ENCODE assay signal across 8 cellular contexts in the genomic region with DNA sequence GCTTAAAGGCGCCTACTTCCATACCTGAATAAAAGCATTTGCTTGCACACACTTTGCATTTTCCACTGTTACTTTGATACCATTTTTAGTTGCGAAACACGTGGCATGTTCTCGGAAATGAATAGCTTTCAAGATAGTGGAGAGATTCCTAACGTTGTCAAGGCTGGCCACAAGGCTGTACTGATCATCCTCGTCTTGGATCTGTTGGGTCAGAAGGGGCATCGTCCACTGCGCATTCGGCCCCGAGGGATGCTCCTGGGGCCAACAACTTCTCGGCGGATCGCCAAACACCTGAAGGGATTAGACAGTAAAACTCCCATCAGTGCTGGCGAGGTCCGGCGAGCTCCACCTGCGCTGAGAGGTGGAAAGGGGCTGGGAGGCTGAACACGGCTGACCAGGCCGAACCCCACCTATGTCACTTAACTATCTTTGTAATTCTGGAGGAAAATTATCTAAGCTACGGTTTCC. TPM values are rescaled to one million over a fixed set of nuclear protein-coding genes. Genes with fewer than 3 reads are reported as not detected.
DNase-seq lines count a peak whose midpoint lies in the region; ATAC-seq and TF ChIP-seq lines count a peak whose summit lies in the region.

No MANE protein-coding gene starts in this region.

- H3K4me3 Mint-ChIP-seq in natural killer cell treated with Interleukin-12 subunit alpha and Interleukin-12 subunit beta and Interleukin-15 and Interleukin-18, amount 100 ng/mL, for 72 hours = no peak overlapping the region

- peaks cover 7% of the 10 kb centered on the region for H3F3A ChIP-seq in SK-N-SH (replicated peaks; ENCODE audit: insufficient read depth)

- no peak for TF ChIP-seq CTCF in BJ (IDR thresholded peaks at IDR 0.05; ENCODE audit: insufficient read depth, low read depth, low read length)
- TF ChIP-seq CTCF in SK-N-SH (IDR thresholded peaks at IDR 0.05) = no peak

- peak overlapping the region; percentile 88 for H3K9ac ChIP-seq in SK-N-SH

- H3K36me3 Mint-ChIP-seq in natural killer cell treated with Interleukin-12 subunit alpha and Interleukin-12 subunit beta and Interleukin-15 and Interleukin-18, amount 100 ng/mL, for 72 hours = peaks cover 42% of the 10 kb centered on the region

- no peaks in the 10 kb centered on the region for H4K20me1 ChIP-seq in SK-N-SH (ENCODE audit: insufficient read depth)

- no peak for TF ChIP-seq EP300 in SK-N-SH (IDR thresholded peaks at IDR 0.05; ENCODE audit: borderline replicate concordance in 1 of 2, low read depth in 1 of 2, low read length in 1 of 2)

- H3K4me3 ChIP-seq in BJ (ENCODE audit: low read depth, low read length) (peak overlapping the region; percentile 61), SK-N-SH (ENCODE audit: low read depth in 2 of 2, low read length in 1 of 2) (peak overlapping the region; percentile 96 to 100)

- WGBS in SK-N-SH (ENCODE audit: low lambda C conversion rate) = under 1% methylated on average over 19 of the region's 20 CpGs

- H3K27ac ChIP-seq in SK-N-SH (ENCODE audit: low read depth in 2 of 2, low read length in 1 of 2) (peak overlapping the region; percentile 83 to 92), epithelial cell of prostate (peak overlapping the region; percentile 74)

- peak; percentile 13 for ATAC-seq in GM19043 (IDR thresholded peaks at IDR 0.05; ENCODE audit: low read depth, unreplicated experiment)
- peak; percentile 11 for ATAC-seq in HG03139 (IDR thresholded peaks at IDR 0.05; ENCODE audit: unreplicated experiment)
- ATAC-seq in natural killer cell treated with Interleukin-12 subunit alpha and Interleukin-12 subunit beta and Interleukin-15 and Interleukin-18, amount 100 ng/mL, for 72 hours = peak; percentile 1 to 2

- no peak for TF ChIP-seq RAD21 in SK-N-SH (IDR thresholded peaks at IDR 0.05; ENCODE audit: low read length)

- H3K9me3 ChIP-seq in SK-N-SH = no peaks in the 10 kb centered on the region

- CTCF ChIA-PET in BJ (lab: Yijun Ruan, JAX) (interaction anchor here (1.1 to 4.0 kb wide), 3 partner anchors 9 to 429 kb away, joined by 3 to 17 read pairs (median 4); no protein-coding TSS in a partner anchor), SK-N-SH (lab: Yijun Ruan, JAX) (interaction anchor here (0.8 to 1.9 kb wide), 3 partner anchors 16 to 89 kb away, joined by 3 to 6 read pairs (median 5); no protein-coding TSS in a partner anchor)

- peaks cover 4% of the 10 kb centered on the region; the same call in 1 of the 2 replicates for H3K36me3 ChIP-seq in BJ (ENCODE audit: control insufficient read depth, insufficient read depth, low read length)
- H3K36me3 ChIP-seq in SK-N-SH (replicated peaks in 1 of 2; ENCODE audit: control insufficient read depth in 1 of 2, insufficient read depth in 2 of 2, low read length in 1 of 2) = peaks cover 30 to 35% of the 10 kb centered on the region in 2 experiments

- H3K4me1 ChIP-seq in SK-N-SH (ENCODE audit: control insufficient read depth in 1 of 2, insufficient read depth in 2 of 2, low read depth in 1 of 2, low read length in 1 of 2) = peaks cover 12 to 16% of the 10 kb centered on the region in 2 experiments

- no peaks in the 10 kb centered on the region for H3K9me3 Mint-ChIP-seq in natural killer cell treated with Interleukin-12 subunit alpha and Interleukin-12 subunit beta and Interleukin-15 and Interleukin-18, amount 100 ng/mL, for 72 hours

- DNase-seq in BJ (ENCODE audit: low read depth) (no peak), SK-N-SH (no peak), epithelial cell of prostate (ENCODE audit: low read depth, low spot score) (no peak), NCI-H1417 treated with DMSO at 0.1 percent for 48 hours (lab: John Stamatoyannopoulos, UW) (no peak)
- DNase-seq in natural killer cell treated with Interleukin-12 subunit alpha and Interleukin-12 subunit beta and Interleukin-15 and Interleukin-18, amount 100 ng/mL, for 72 hours (ENCODE audit: low spot score) = no peak
- no peak for DNase-seq in effector CD4-positive, alpha-beta T cell

- H3K4me1 Mint-ChIP-seq in natural killer cell treated with Interleukin-12 subunit alpha and Interleukin-12 subunit beta and Interleukin-15 and Interleukin-18, amount 100 ng/mL, for 72 hours (ENCODE audit: low read depth in 2 of 2) = peaks cover 18 to 40% of the 10 kb centered on the region in 2 donors

- POLR2A ChIA-PET in BJ (lab: Charles Lee) (interaction anchor here (0.6 to 1.4 kb wide), 4 partner anchors 9 to 200 kb away, joined by 3 to 10 read pairs (median 6); partner anchors contain the start of gene DNAJC21), SK-N-SH (lab: Yijun Ruan, JAX) (interaction anchor here (1.1 to 1.8 kb wide), 5 partner anchors 9 to 907 kb away, joined by 3 to 32 read pairs (median 8); partner anchors contain the start of genes AMACR, DNAJC21 and RAI14)

- H3K27me3 ChIP-seq in BJ (ENCODE audit: control insufficient read depth, insufficient read depth, low read length) (no peaks in the 10 kb centered on the region), SK-N-SH (ENCODE audit: insufficient read depth) (no peaks in the 10 kb centered on the region)

- no peak overlapping the region for H3K27ac Mint-ChIP-seq in natural killer cell treated with Interleukin-12 subunit alpha and Interleukin-12 subunit beta and Interleukin-15 and Interleukin-18, amount 100 ng/mL, for 72 hours

- peaks cover 85% of the 10 kb centered on the region for H3K79me2 ChIP-seq in SK-N-SH (ENCODE audit: insufficient read depth)

- no peaks in the 10 kb centered on the region for H3K27me3 Mint-ChIP-seq in natural killer cell treated with Interleukin-12 subunit alpha and Interleukin-12 subunit beta and Interleukin-15 and Interleukin-18, amount 100 ng/mL, for 72 hours

- H3K4me2 ChIP-seq in SK-N-SH = peak overlapping the region; percentile 78

- H2AFZ ChIP-seq in SK-N-SH (ENCODE audit: low read depth) = peak overlapping the region; percentile 78

- no peaks in the 10 kb centered on the region for H3K9me2 ChIP-seq in SK-N-SH

TF ChIP-seq in SK-N-SH, 30 proteins besides CTCF, POLR2A, EP300 and RAD21:
- TF ChIP-seq FOXM1 (IDR thresholded peaks at IDR 0.05; ENCODE audit: low read depth) (no peak), MXI1 (IDR thresholded peaks at IDR 0.05; ENCODE audit: low read depth, low read length) (peak; percentile 60; the same call in 1 of the 2 replicates)

RNA-seq across cellular contexts. Expression of gene RAD1, which starts 0.6 kb away (rescaled TPM):
- polyA plus RNA-seq in BJ (2011; rRNA removed) = 57.2 and 65.3 TPM in 2 replicates
- 36.1 and 43.5 TPM in 2 replicates for polyA minus RNA-seq in BJ (2011; rRNA and poly(A)+ RNA removed)
- 18.2 and 21.2 TPM in 2 replicates for polyA plus RNA-seq in SK-N-SH (2012; rRNA removed)
- 17.7 and 22.3 TPM in 2 replicates for polyA plus RNA-seq in SK-N-SH (2012; cell fraction: cytosol; rRNA removed)
- polyA plus RNA-seq in SK-N-SH (2012; cell fraction: nucleus; rRNA removed) = 13.7 and 19.5 TPM in 2 replicates
- 10 to 100 TPM; 24.3 to 38.3 TPM for total RNA-seq in natural killer cell treated with Interleukin-12 subunit alpha and Interleukin-12 subunit beta and Interleukin-15 and Interleukin-18, amount 100 ng/mL, for 72 hours

RNA-seq across cellular contexts. Expression of gene BRIX1, which starts 0.8 kb away (rescaled TPM):
- polyA plus RNA-seq in BJ (2011; rRNA removed) (11.4 and 32.5 TPM in 2 replicates), SK-N-SH (2012; rRNA removed) (18.4 and 22.9 TPM in 2 replicates)
- polyA minus RNA-seq in BJ (2011; rRNA and poly(A)+ RNA removed) = 7.4 and 8.6 TPM in 2 replicates
- 30.4 and 43.9 TPM in 2 replicates for polyA plus RNA-seq in SK-N-SH (2012; cell fraction: cytosol; rRNA removed)
- polyA plus RNA-seq in SK-N-SH (2012; cell fraction: nucleus; rRNA removed) = 4.8 and 13.1 TPM in 2 replicates
- 10 to 100 TPM; 48.8 to 73.7 TPM for total RNA-seq in natural killer cell treated with Interleukin-12 subunit alpha and Interleukin-12 subunit beta and Interleukin-15 and Interleukin-18, amount 100 ng/mL, for 72 hours

RNA-seq across cellular contexts. Expression of gene DNAJC21, which starts 14.7 kb away (rescaled TPM):
- polyA plus RNA-seq in BJ (2011; rRNA removed) = 7.5 and 19.6 TPM in 2 replicates
- 6.6 and 8.9 TPM in 2 replicates for polyA minus RNA-seq in BJ (2011; rRNA and poly(A)+ RNA removed)
- polyA plus RNA-seq in SK-N-SH (2012; rRNA removed) = 8.8 and 9.7 TPM in 2 replicates
- 14.3 and 25.5 TPM in 2 replicates for polyA plus RNA-seq in SK-N-SH (2012; cell fraction: cytosol; rRNA removed)
- 3.8 and 7.4 TPM in 2 replicates for polyA plus RNA-seq in SK-N-SH (2012; cell fraction: nucleus; rRNA removed)
- total RNA-seq in natural killer cell treated with Interleukin-12 subunit alpha and Interleukin-12 subunit beta and Interleukin-15 and Interleukin-18, amount 100 ng/mL, for 72 hours = 10 to 100 TPM; 45.8 to 50.7 TPM
